In the genomic region with DNA sequence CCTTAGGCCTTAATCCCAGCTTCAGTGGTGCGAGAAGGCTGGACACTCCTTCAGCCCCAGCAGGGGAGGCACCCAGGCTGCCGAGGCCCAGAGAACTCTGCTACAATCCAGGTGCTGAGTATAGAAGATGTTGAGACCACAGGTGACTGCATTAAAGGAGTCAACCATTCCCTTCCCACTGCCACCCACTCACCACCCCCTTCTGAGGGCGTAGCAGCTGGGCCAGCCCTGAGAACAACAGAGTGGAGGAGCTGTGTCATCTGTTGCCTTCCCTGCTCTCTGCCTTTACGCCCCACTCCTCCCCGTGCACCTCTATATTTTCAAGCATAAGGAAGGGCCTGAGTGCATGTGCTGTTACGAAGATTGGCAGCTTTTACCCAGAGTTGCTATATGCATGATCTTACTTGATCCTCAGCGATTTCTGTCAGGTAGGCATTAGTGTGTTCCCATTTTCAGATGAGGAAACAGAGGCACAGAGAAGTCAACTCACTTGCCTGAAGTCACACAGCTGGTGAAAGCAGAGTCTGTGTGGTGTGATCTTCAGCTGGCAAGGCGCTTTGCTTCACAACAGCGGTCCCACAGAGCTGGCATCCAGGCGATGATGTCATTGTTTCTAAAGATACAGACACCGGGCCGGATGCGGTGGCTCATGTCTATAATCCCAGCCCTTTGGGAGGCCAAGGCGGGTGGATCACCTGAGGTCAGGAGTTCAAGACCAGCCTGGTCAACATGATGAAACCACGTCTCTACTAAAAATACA, we compare ENCODE assay signal across 16 cellular contexts. TPM values are rescaled to one million over a fixed set of nuclear protein-coding genes. Genes with fewer than 3 reads are reported as not detected.
DNase-seq lines count a peak whose midpoint lies in the region; ATAC-seq and TF ChIP-seq lines count a peak whose summit lies in the region.
"Had no signal": no experiment of that assay in that cellular context is flagged by ENCODE, and none has a peak within 500 bp of the region (broad histone marks: within the 10 kb centered on the region; RNA-seq: fewer than 3 reads in every experiment).

No MANE protein-coding gene starts in this region.

- ATAC-seq in HG03045 (IDR thresholded peaks at IDR 0.05; ENCODE audit: unreplicated experiment), result no peak
- ATAC-seq: body of pancreas; stimulated activated memory B cell treated with anti-CD40 and anti-IgM and Interleukin-4, amounts not matched to agents 10 μg/mL and 1 μg/mL and 100 μg/mL, for 72 hours; WTC11 had no signal

- H3K27ac Mint-ChIP-seq in activated T-helper 2 cell treated with anti-CD3 and anti-CD28 coated beads, Interferon-gamma antibody, Interleukin-2, Interleukin-4, amounts not matched to agents 10 μg/mL and 5 μg/mL and 100 μg/mL, durations not matched to agents 14 hours and 24 hours and 36 hours, result peak overlapping the region; percentile 19
- peak overlapping the region; percentile 43 for H3K27ac Mint-ChIP-seq in neural crest cell (ENCODE audit: unreplicated experiment)
- H3K27ac Mint-ChIP-seq: memory B cell; stimulated activated memory B cell treated with anti-CD40 and anti-IgM and Interleukin-4, amounts not matched to agents 10 μg/mL and 1 μg/mL and 100 μg/mL, for 72 hours; WTC11 had no signal

- TF ChIP-seq CTCF in neural crest cell (conservative IDR thresholded peaks at IDR 0.05), result no peak

- peaks cover 33% of the 10 kb centered on the region for H3K27me3 Mint-ChIP-seq in activated T-helper 2 cell treated with anti-CD3 and anti-CD28 coated beads, Interferon-gamma antibody, Interleukin-2, Interleukin-4, amounts not matched to agents 10 μg/mL and 5 μg/mL and 100 μg/mL, durations not matched to agents 14 hours and 24 hours and 36 hours (ENCODE audit: low read depth)
- no peaks in the 10 kb centered on the region for H3K27me3 Mint-ChIP-seq in neural crest cell (ENCODE audit: low read depth)
- H3K27me3 Mint-ChIP-seq: stimulated activated memory B cell treated with anti-CD40 and anti-IgM and Interleukin-4, amounts not matched to agents 10 μg/mL and 1 μg/mL and 100 μg/mL, for 72 hours had no signal

- no peaks in the 10 kb centered on the region for H3K9me3 ChIP-seq in SJCRH30 (replicated peaks)
- H3K9me3 ChIP-seq: body of pancreas, esophagus muscularis mucosa had no signal

- H3K4me1 Mint-ChIP-seq in activated T-helper 2 cell treated with anti-CD3 and anti-CD28 coated beads, Interferon-gamma antibody, Interleukin-2, Interleukin-4, amounts not matched to agents 10 μg/mL and 5 μg/mL and 100 μg/mL, durations not matched to agents 14 hours and 24 hours and 36 hours (ENCODE audit: low read depth), result peaks cover 70% of the 10 kb centered on the region
- peaks cover 3% of the 10 kb centered on the region for H3K4me1 Mint-ChIP-seq in neural crest cell

- DNase-seq in activated T-cell treated with anti-CD3 and anti-CD28 coated beads for 4 hours, result peak; percentile 50
- no peak for DNase-seq in activated T-cell treated with anti-CD3 and anti-CD28 coated beads, Interleukin-2, amount 50 U/mL, for 48 hours
- DNase-seq in SJCRH30, result peak; percentile 32 to 40
- peak; percentile 39 for DNase-seq in activated T-helper 2 cell treated with anti-CD3 and anti-CD28 coated beads, Interferon-gamma antibody, Interleukin-2, Interleukin-4, amounts not matched to agents 10 μg/mL and 5 μg/mL and 100 μg/mL, durations not matched to agents 14 hours and 24 hours and 36 hours (ENCODE audit: low spot score)
- no peak for DNase-seq in neural crest cell (ENCODE audit: low read depth, low spot score)
- DNase-seq in NCI-H146 treated with DMSO at 0.1 percent for 48 hours (lab: John Stamatoyannopoulos, UW; ENCODE audit: unreplicated experiment), result no peak
- DNase-seq in NCI-H1436 (lab: John Stamatoyannopoulos, UW), result no peak
- DNase-seq: activated effector memory CD4-positive, alpha-beta T cell treated with Interleukin-2 at 50 U/mL for 16 hours; body of pancreas; islet precursor cell; NCI-H82 had no signal

- no peaks in the 10 kb centered on the region for H3K27me3 ChIP-seq in SJCRH30
- H3K27me3 ChIP-seq: body of pancreas, esophagus muscularis mucosa had no signal

- intact Hi-C loops in activated T-helper 2 cell treated with anti-CD3 and anti-CD28 coated beads, Interferon-gamma antibody, Interleukin-2, Interleukin-4, amounts not matched to agents 10 μg/mL and 5 μg/mL and 100 μg/mL, durations not matched to agents 14 hours and 24 hours and 36 hours (cut with micrococcal nuclease), result no loop called here

- H3K9me3 Mint-ChIP-seq in activated T-helper 2 cell treated with anti-CD3 and anti-CD28 coated beads, Interferon-gamma antibody, Interleukin-2, Interleukin-4, amounts not matched to agents 10 μg/mL and 5 μg/mL and 100 μg/mL, durations not matched to agents 14 hours and 24 hours and 36 hours, result no peaks in the 10 kb centered on the region
- no peaks in the 10 kb centered on the region for H3K9me3 Mint-ChIP-seq in neural crest cell
- H3K9me3 Mint-ChIP-seq: memory B cell; stimulated activated memory B cell treated with anti-CD40 and anti-IgM and Interleukin-4, amounts not matched to agents 10 μg/mL and 1 μg/mL and 100 μg/mL, for 72 hours; WTC11 had no signal

- H3K36me3 Mint-ChIP-seq in activated T-helper 2 cell treated with anti-CD3 and anti-CD28 coated beads, Interferon-gamma antibody, Interleukin-2, Interleukin-4, amounts not matched to agents 10 μg/mL and 5 μg/mL and 100 μg/mL, durations not matched to agents 14 hours and 24 hours and 36 hours (ENCODE audit: low read depth), result peaks cover 3% of the 10 kb centered on the region
- peaks cover 3% of the 10 kb centered on the region for H3K36me3 Mint-ChIP-seq in neural crest cell (ENCODE audit: low read depth)
- H3K36me3 Mint-ChIP-seq: WTC11 had no signal

- H3K27ac ChIP-seq in SJCRH30, result no peak overlapping the region
- H3K27ac ChIP-seq: body of pancreas, esophagus muscularis mucosa had no signal

- no peaks in the 10 kb centered on the region for H3K36me3 ChIP-seq in SJCRH30

- H3K4me1 ChIP-seq in SJCRH30, result 0 out of 2 replicates have a peak, but pooled peaks cover 2% of the 10 kb centered on the region
- H3K4me1 ChIP-seq: body of pancreas had no signal

- H3K4me3 ChIP-seq in SJCRH30, result no peak overlapping the region
- H3K4me3 ChIP-seq: body of pancreas, esophagus muscularis mucosa had no signal

- H3K4me3 Mint-ChIP-seq in activated T-helper 2 cell treated with anti-CD3 and anti-CD28 coated beads, Interferon-gamma antibody, Interleukin-2, Interleukin-4, amounts not matched to agents 10 μg/mL and 5 μg/mL and 100 μg/mL, durations not matched to agents 14 hours and 24 hours and 36 hours (ENCODE audit: low read depth), result no peak overlapping the region
- H3K4me3 Mint-ChIP-seq in neural crest cell, result no peak overlapping the region
- H3K4me3 Mint-ChIP-seq: memory B cell; stimulated activated memory B cell treated with anti-CD40 and anti-IgM and Interleukin-4, amounts not matched to agents 10 μg/mL and 1 μg/mL and 100 μg/mL, for 72 hours; WTC11 had no signal

RNA-seq across cellular contexts. Expression of gene RIN3, which starts 46.7 kb away (rescaled TPM):
- not detected in 2 replicates for total RNA-seq in SJCRH30 (2014; rRNA removed; shearing (Covaris generic))
- 21.1 and 22.1 TPM in 2 replicates for total RNA-seq in activated T-helper 2 cell treated with anti-CD3 and anti-CD28 coated beads, Interferon-gamma antibody, Interleukin-2, Interleukin-4, amounts not matched to agents 10 μg/mL and 5 μg/mL and 100 μg/mL, durations not matched to agents 14 hours and 24 hours and 36 hours
- 12.1 and 12.7 TPM in 2 replicates for total RNA-seq in neural crest cell

Comparison
In these comparisons a context has a peak if more than half of its experiments do, and no peak if none do; other contexts are left out.
1. DNase-seq: peak in activated T-cell treated with anti-CD3 and anti-CD28 coated beads for 4 hours (single experiment), SJCRH30 (2 of 2) and activated T-helper 2 cell treated with anti-CD3 and anti-CD28 coated beads, Interferon-gamma antibody, Interleukin-2, Interleukin-4, amounts not matched to agents 10 μg/mL and 5 μg/mL and 100 μg/mL, durations not matched to agents 14 hours and 24 hours and 36 hours (single experiment); none in activated T-cell treated with anti-CD3 and anti-CD28 coated beads, Interleukin-2, amount 50 U/mL, for 48 hours (0 of 2), neural crest cell (single experiment), NCI-H146 treated with DMSO at 0.1 percent for 48 hours (single experiment) and NCI-H1436 (single experiment).
2. RNA of gene RIN3, which starts 46.7 kb away (total RNA-seq): 21.1 to 22.1 TPM in activated T-helper 2 cell treated with anti-CD3 and anti-CD28 coated beads, Interferon-gamma antibody, Interleukin-2, Interleukin-4, amounts not matched to agents 10 μg/mL and 5 μg/mL and 100 μg/mL, durations not matched to agents 14 hours and 24 hours and 36 hours and 12.1 to 12.7 TPM in neural crest cell; not detected in SJCRH30; every median in the first group is over 10 times any median in the second.